Comparison of ENCODE assay signal across 30 cellular contexts in genomic region chr19:43337737-43338136, GRCh38. TPM values are rescaled to one million over a fixed set of nuclear protein-coding genes. Genes with fewer than 3 reads are reported as not detected.
"Had no signal": no experiment of that assay in that cellular context is flagged by ENCODE, and none has a peak within 500 bp of the region (broad histone marks: within the 10 kb centered on the region; RNA-seq: fewer than 3 reads in every experiment).

No MANE protein-coding gene starts in this region.

- H3K4me3 Mint-ChIP-seq: activated naive CD4-positive, alpha-beta T cell treated with anti-CD3 and anti-CD28 coated beads for 36 hours; activated naive CD8-positive, alpha-beta T cell treated with anti-CD3 and anti-CD28 coated beads for 36 hours; brain; naive B cell; nephron progenitor cell; stimulated activated naive CD8-positive, alpha-beta T cell treated with anti-CD3 and anti-CD28 coated beads, Interleukin-15, Interleukin-2, amounts not matched to agents 100 ng/mL and 50 ng/mL, for 24 hours; T-helper 17 cell had no signal

- H3K9me3 Mint-ChIP-seq: activated naive CD4-positive, alpha-beta T cell treated with anti-CD3 and anti-CD28 coated beads for 36 hours; activated naive CD8-positive, alpha-beta T cell treated with anti-CD3 and anti-CD28 coated beads for 36 hours; stimulated activated naive CD8-positive, alpha-beta T cell treated with anti-CD3 and anti-CD28 coated beads, Interleukin-15, Interleukin-2, amounts not matched to agents 100 ng/mL and 50 ng/mL, for 24 hours had no signal

- DNase-seq: activated CD4-positive, alpha-beta T cell treated with anti-CD3 and anti-CD28 coated beads for 48 hours; activated CD4-positive, alpha-beta T cell treated with anti-CD3 and anti-CD28 coated beads, Interleukin-2, amount 50 U/mL, for 48 hours; activated CD8-positive, alpha-beta memory T cell treated with anti-CD3 and anti-CD28 coated beads for 24 hours; activated effector memory CD4-positive, alpha-beta T cell treated with anti-CD3 and anti-CD28 coated beads, Interleukin-2, amount 50 U/mL, for 16 hours; activated naive CD4-positive, alpha-beta T cell treated with anti-CD3 and anti-CD28 coated beads for 36 hours; activated naive CD8-positive, alpha-beta T cell treated with anti-CD3 and anti-CD28 coated beads for 36 hours; esophagus squamous epithelium; foreskin melanocyte; heart right ventricle; left ventricle myocardium inferior; naive B cell; nephron progenitor cell; ovary; retina; stimulated activated CD4-positive, alpha-beta T cell treated with anti-CD3 and anti-CD28 coated beads, Interleukin-12 subunit alpha, Interleukin-12 subunit beta, amount 100 ng/mL, for 4 hours; stimulated activated CD4-positive, alpha-beta T cell treated with anti-CD3 and anti-CD28 coated beads, Interleukin-4, amount 100 ng/mL, for 1 hour; T-helper 17 cell; T1000; WERI-Rb-1 had no signal

- H3K36me3 Mint-ChIP-seq: activated naive CD8-positive, alpha-beta T cell treated with anti-CD3 and anti-CD28 coated beads for 36 hours; brain; naive B cell had no signal

- H3K4me1 Mint-ChIP-seq: activated naive CD8-positive, alpha-beta T cell treated with anti-CD3 and anti-CD28 coated beads for 36 hours; nephron progenitor cell; T-helper 17 cell had no signal

- H3K36me3 ChIP-seq: ascending aorta, esophagus squamous epithelium, heart right ventricle, left ventricle myocardium inferior, ovary, thoracic aorta, upper lobe of left lung, vagina, WERI-Rb-1 had no signal

- H3K27me3 ChIP-seq: ascending aorta, ovary, upper lobe of left lung, vagina had no signal

- H3K4me3 ChIP-seq: ascending aorta, esophagus squamous epithelium, heart right ventricle, left ventricle myocardium inferior, lung, ovary, skin epidermis, thoracic aorta, upper lobe of left lung, vagina had no signal

- ATAC-seq: activated CD4-positive, CD25-positive, alpha-beta regulatory T cell treated with anti-CD3 and anti-CD28 coated beads, Interleukin-2, amount 50 U/mL, for 24 hours; heart right ventricle; sciatic nerve; T-helper 17 cell had no signal

- H3K4me1 ChIP-seq: ascending aorta, heart right ventricle, left ventricle myocardium inferior, upper lobe of left lung, vagina had no signal

- H3K27ac ChIP-seq: ascending aorta, heart right ventricle, left ventricle myocardium inferior, ovary, skin epidermis, thoracic aorta, upper lobe of left lung, vagina, WERI-Rb-1 had no signal

- H3K9me3 ChIP-seq: ascending aorta, esophagus squamous epithelium, heart right ventricle, left ventricle myocardium inferior, ovary, thoracic aorta, upper lobe of left lung, vagina had no signal

- H3K27ac Mint-ChIP-seq: activated naive CD4-positive, alpha-beta T cell treated with anti-CD3 and anti-CD28 coated beads for 36 hours; activated naive CD8-positive, alpha-beta T cell treated with anti-CD3 and anti-CD28 coated beads for 36 hours; brain; naive B cell; nephron progenitor cell; progenitor cell of endocrine pancreas; stimulated activated naive CD8-positive, alpha-beta T cell treated with anti-CD3 and anti-CD28 coated beads, Interleukin-15, Interleukin-2, amounts not matched to agents 100 ng/mL and 50 ng/mL, for 24 hours; T-helper 17 cell had no signal

RNA-seq across cellular contexts. Expression of gene CD177, which starts 15.7 kb away (rescaled TPM):
- total RNA-seq: activated naive CD4-positive, alpha-beta T cell treated with anti-CD3 and anti-CD28 coated beads for 36 hours; activated naive CD8-positive, alpha-beta T cell treated with anti-CD3 and anti-CD28 coated beads for 36 hours; ascending aorta; progenitor cell of endocrine pancreas; T-helper 17 cell; vagina had no signal
